Comparison of ENCODE assay signal across 1 cellular context in the genomic region with DNA sequence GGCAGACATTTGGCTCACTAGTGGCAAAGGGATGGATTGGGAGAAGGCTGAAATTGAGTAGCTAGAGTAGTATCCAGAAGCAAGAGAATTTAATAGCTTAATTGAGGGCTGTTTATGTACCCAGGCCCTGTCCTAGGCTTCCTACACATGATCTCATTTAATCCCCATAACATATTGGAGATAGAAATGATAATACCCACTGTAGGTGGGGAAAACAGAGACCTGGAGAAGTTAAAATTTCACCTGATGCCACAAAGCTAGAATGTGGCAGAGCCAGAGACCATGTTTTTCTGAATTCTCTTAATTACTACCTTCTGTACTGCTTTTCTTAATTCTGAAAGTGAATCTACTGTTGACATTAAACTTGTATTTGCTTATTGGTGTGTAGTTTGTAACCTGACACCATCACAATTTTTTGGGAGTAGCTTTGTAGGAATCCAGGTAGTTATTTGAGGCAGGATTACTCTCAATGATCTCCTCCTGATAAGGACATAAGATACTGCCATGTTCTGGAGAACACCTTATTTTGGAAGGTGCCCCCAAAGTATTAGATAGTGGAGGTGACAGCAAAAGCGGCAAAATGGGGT.
TF ChIP-seq lines count a peak whose summit lies in the region.

No MANE protein-coding gene starts in this region.

TF ChIP-seq in HepG2, 621 proteins besides CTCF, POLR2A, EP300 and RAD21 (continued from another document):
- TF ChIP-seq, protein P1, sequence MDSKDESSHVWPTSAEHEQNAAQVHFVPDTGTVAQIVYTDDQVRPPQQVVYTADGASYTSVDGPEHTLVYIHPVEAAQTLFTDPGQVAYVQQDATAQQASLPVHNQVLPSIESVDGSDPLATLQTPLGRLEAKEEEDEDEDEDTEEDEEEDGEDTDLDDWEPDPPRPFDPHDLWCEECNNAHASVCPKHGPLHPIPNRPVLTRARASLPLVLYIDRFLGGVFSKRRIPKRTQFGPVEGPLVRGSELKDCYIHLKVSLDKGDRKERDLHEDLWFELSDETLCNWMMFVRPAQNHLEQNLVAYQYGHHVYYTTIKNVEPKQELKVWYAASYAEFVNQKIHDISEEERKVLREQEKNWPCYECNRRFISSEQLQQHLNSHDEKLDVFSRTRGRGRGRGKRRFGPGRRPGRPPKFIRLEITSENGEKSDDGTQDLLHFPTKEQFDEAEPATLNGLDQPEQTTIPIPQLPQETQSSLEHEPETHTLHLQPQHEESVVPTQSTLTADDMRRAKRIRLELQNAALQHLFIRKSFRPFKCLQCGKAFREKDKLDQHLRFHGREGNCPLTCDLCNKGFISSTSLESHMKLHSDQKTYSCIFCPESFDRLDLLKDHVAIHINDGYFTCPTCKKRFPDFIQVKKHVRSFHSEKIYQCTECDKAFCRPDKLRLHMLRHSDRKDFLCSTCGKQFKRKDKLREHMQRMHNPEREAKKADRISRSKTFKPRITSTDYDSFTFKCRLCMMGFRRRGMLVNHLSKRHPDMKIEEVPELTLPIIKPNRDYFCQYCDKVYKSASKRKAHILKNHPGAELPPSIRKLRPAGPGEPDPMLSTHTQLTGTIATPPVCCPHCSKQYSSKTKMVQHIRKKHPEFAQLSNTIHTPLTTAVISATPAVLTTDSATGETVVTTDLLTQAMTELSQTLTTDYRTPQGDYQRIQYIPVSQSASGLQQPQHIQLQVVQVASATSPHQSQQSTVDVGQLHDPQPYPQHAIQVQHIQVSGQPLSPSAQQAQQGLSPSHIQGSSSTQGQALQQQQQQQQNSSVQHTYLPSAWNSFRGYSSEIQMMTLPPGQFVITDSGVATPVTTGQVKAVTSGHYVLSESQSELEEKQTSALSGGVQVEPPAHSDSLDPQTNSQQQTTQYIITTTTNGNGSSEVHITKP (CRISPR knock-in tag; IDR thresholded peaks at IDR 0.05; ENCODE audit: low read depth) = no peak
- TF ChIP-seq ZNF234 (CRISPR knock-in tag; conservative IDR thresholded peaks at IDR 0.05) = no peak
- TF ChIP-seq ZNF232 (CRISPR knock-in tag; IDR thresholded peaks at IDR 0.05; ENCODE audit: borderline replicate concordance) = peak; percentile 70; the same call in 1 of the 2 replicates
- TF ChIP-seq TBX3 (IDR thresholded peaks at IDR 0.05; ENCODE audit: borderline replicate concordance) = peak; percentile 23; the same call in 1 of the 2 replicates
- 0 out of 2 replicates have a peak, but pooled peaks have one; percentile 31 for TF ChIP-seq FOXA1 (IDR thresholded peaks at IDR 0.05)
- TF ChIP-seq FOXA1 (CRISPR knock-in tag; IDR thresholded peaks at IDR 0.05) = no peak; the same call in 1 of the 2 replicates
- TF ChIP-seq SIX1 (CRISPR knock-in tag; IDR thresholded peaks at IDR 0.05; ENCODE audit: borderline replicate concordance) = peak; percentile 99
- TF ChIP-seq, protein P2, sequence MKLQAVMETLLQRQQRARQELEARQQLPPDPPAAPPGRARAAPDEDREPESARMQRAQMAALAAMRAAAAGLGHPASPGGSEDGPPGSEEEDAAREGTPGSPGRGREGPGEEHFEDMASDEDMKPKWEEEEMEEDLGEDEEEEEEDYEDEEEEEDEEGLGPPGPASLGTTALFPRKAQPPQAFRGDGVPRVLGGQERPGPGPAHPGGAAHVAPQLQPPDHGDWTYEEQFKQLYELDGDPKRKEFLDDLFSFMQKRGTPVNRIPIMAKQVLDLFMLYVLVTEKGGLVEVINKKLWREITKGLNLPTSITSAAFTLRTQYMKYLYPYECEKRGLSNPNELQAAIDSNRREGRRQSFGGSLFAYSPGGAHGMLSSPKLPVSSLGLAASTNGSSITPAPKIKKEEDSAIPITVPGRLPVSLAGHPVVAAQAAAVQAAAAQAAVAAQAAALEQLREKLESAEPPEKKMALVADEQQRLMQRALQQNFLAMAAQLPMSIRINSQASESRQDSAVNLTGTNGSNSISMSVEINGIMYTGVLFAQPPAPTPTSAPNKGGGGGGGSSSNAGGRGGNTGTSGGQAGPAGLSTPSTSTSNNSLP (IDR thresholded peaks at IDR 0.05; ENCODE audit: low read depth, low read length) = peak; percentile 77; the same call in 1 of the 2 replicates
- TF ChIP-seq ZNF891 (CRISPR knock-in tag; IDR thresholded peaks at IDR 0.05) = no peak
- TF ChIP-seq GATAD2A (CRISPR knock-in tag; IDR thresholded peaks at IDR 0.05) = 0 out of 2 replicates have a peak, but pooled peaks have one; percentile 16
- TF ChIP-seq SIX4 (CRISPR knock-in tag; IDR thresholded peaks at IDR 0.05) = peak; percentile 93
- no peak for TF ChIP-seq ZNF781 (CRISPR knock-in tag; IDR thresholded peaks at IDR 0.05; ENCODE audit: borderline replicate concordance, not compliant biosample characterization)
- TF ChIP-seq, protein P3, sequence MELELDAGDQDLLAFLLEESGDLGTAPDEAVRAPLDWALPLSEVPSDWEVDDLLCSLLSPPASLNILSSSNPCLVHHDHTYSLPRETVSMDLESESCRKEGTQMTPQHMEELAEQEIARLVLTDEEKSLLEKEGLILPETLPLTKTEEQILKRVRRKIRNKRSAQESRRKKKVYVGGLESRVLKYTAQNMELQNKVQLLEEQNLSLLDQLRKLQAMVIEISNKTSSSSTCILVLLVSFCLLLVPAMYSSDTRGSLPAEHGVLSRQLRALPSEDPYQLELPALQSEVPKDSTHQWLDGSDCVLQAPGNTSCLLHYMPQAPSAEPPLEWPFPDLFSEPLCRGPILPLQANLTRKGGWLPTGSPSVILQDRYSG (CRISPR knock-in tag; IDR thresholded peaks at IDR 0.05) = no peak
TF ChIP-seq in HepG2: peak in this region for 8.
